In genomic region chr17:82300707-82301270, GRCh38 we compare ENCODE assay signal across 8 cellular contexts. TPM values are rescaled to one million over a fixed set of nuclear protein-coding genes. Genes with fewer than 3 reads are reported as not detected.
DNase-seq lines count a peak whose midpoint lies in the region; ATAC-seq and TF ChIP-seq lines count a peak whose summit lies in the region.

No MANE protein-coding gene starts in this region.

- H2AFZ ChIP-seq in PC-9, result no peak overlapping the region

- H3K4me2 ChIP-seq in PC-9, result no peak overlapping the region

- H3F3A ChIP-seq in PC-9 (ENCODE audit: insufficient read depth, low read depth), result peaks cover 25% of the 10 kb centered on the region

- DNase-seq in PC-9, result no peak
- peak; percentile 55 for DNase-seq in activated effector memory CD4-positive, alpha-beta T cell treated with Interleukin-2 at 50 U/mL for 16 hours
- peak; percentile 21 for DNase-seq in fibroblast of the conjunctiva (ENCODE audit: low read depth)
- peak in 4 of 5 donors; percentile 54 to 71 (median 62) for DNase-seq in ovary
- DNase-seq in NCI-H1092 (lab: John Stamatoyannopoulos, UW), result no peak

- no TSS peak for BruUV-seq in PC-9 (replicated peaks; lab: Mats Ljungman, UMichigan)

- TF ChIP-seq CTCF in 22Rv1 (IDR thresholded peaks at IDR 0.05) (peak; percentile 93), GM12873 (IDR thresholded peaks at IDR 0.05; ENCODE audit: insufficient read depth, low read depth, low read length, missing control alignments) (peak; percentile 79), PC-9 (conservative IDR thresholded peaks at IDR 0.05) (peak; percentile 54; the same call in 1 of the 2 replicates), ovary (IDR thresholded peaks at IDR 0.05) (peak in 1 of 3 donors; percentile 48)

- WGBS in ovary, 3 donors, result 39 to 49% (median 42%) methylated on average over 21 of the region's 21 CpGs

- H3K27ac ChIP-seq in 22Rv1, result no peak overlapping the region
- no peak overlapping the region for H3K27ac ChIP-seq in PC-9
- no peak overlapping the region for H3K27ac ChIP-seq in ovary

- no peaks in the 10 kb centered on the region for H3K36me3 ChIP-seq in PC-9 (ENCODE audit: low read depth)
- no peaks in the 10 kb centered on the region for H3K36me3 ChIP-seq in ovary

- POLR2A ChIA-PET in PC-9 (lab: Charles Lee; ENCODE audit: unreplicated experiment), result no interaction called here

- H3K27me3 ChIP-seq in PC-9 (ENCODE audit: insufficient read depth, low read depth), result no peaks in the 10 kb centered on the region
- no peaks in the 10 kb centered on the region for H3K27me3 ChIP-seq in ovary

- no peaks in the 10 kb centered on the region for H3K79me2 ChIP-seq in PC-9 (ENCODE audit: low read depth)

- H3K4me1 ChIP-seq in PC-9 (replicated peaks; ENCODE audit: insufficient read depth) (peaks cover 22% of the 10 kb centered on the region), ovary (ENCODE audit: insufficient read depth) (peaks cover 9% of the 10 kb centered on the region)

- no peak for ATAC-seq in HG03460 (IDR thresholded peaks at IDR 0.05; ENCODE audit: unreplicated experiment)

- intact Hi-C loops in PC-9 (cut with micrococcal nuclease; ENCODE audit: unreplicated experiment), result no loop called here
- intact Hi-C loops in ovary (cut with DNase I), result no loop called here

- TF ChIP-seq EP300 in ovary (IDR thresholded peaks at IDR 0.05), result no peak

- TF ChIP-seq POLR2A in ovary (IDR thresholded peaks at IDR 0.05), result no peak

- CTCF ChIA-PET in PC-9 (lab: Charles Lee), result no interaction called here

- no peaks in the 10 kb centered on the region for H3K9me2 ChIP-seq in PC-9 (ENCODE audit: insufficient read depth)

- H3K4me3 ChIP-seq in PC-9, result no peak overlapping the region
- H3K4me3 ChIP-seq in ovary, result no peak overlapping the region

- H3K9me3 ChIP-seq in PC-9 (ENCODE audit: insufficient read depth, low read depth) (no peaks in the 10 kb centered on the region), ovary (no peaks in the 10 kb centered on the region)

- no peaks in the 10 kb centered on the region for H4K20me1 ChIP-seq in PC-9 (ENCODE audit: insufficient read depth)

RNA-seq across cellular contexts. Expression of gene CD7, which starts 16.6 kb away (rescaled TPM):
- total RNA-seq in PC-9 (2021) (0.48 and 0.68 TPM in 2 replicates), ovary (1 to 10 TPM in 4 of 7 donors, under 1 TPM in 1, not detected in 2; 0.58 to 1.3 (median 1.1) TPM)
- under 1 TPM in 1 of 2 donors, not detected in 1; 0.48 TPM for polyA plus RNA-seq in ovary

RNA-seq across cellular contexts. Expression of gene CSNK1D, which starts 27.3 kb away (rescaled TPM):
- total RNA-seq in PC-9 (2021), result 151 and 181 TPM in 2 replicates
- 100 to 1,000 TPM in 5 of 7 donors, 10 to 100 TPM in 2; 46.0 to 160 (median 121) TPM for total RNA-seq in ovary
- polyA plus RNA-seq in ovary, result 100 to 1,000 TPM in 1 of 2 donors, 10 to 100 TPM in 1; 81.2 to 134 TPM

RNA-seq across cellular contexts. Expression of gene SECTM1, which starts 32.8 kb away (rescaled TPM):
- total RNA-seq in PC-9 (2021) (3.6 and 6.3 TPM in 2 replicates), ovary (10 to 100 TPM in 1 of 7 donors, 1 to 10 TPM in 6; 3.9 to 20.8 (median 9.1) TPM)
- 1 to 10 TPM; 2.1 to 7.9 TPM for polyA plus RNA-seq in ovary

RNA-seq across cellular contexts. Expression of gene TEX19, which starts 58.3 kb away (rescaled TPM):
- total RNA-seq in PC-9 (2021) (0.24 and 0.28 TPM in 2 replicates), ovary (not detected)
- polyA plus RNA-seq in ovary, result not detected

Comparison
In these comparisons a context has a peak if more than half of its experiments do, and no peak if none do; other contexts are left out.
1. DNase-seq: peak in activated effector memory CD4-positive, alpha-beta T cell treated with Interleukin-2 at 50 U/mL for 16 hours (single experiment), fibroblast of the conjunctiva (single experiment) and ovary (4 of 5); none in PC-9 (0 of 2) and NCI-H1092 (single experiment).